Comparison of ENCODE assay signal across 1 cellular context in the genomic region with DNA sequence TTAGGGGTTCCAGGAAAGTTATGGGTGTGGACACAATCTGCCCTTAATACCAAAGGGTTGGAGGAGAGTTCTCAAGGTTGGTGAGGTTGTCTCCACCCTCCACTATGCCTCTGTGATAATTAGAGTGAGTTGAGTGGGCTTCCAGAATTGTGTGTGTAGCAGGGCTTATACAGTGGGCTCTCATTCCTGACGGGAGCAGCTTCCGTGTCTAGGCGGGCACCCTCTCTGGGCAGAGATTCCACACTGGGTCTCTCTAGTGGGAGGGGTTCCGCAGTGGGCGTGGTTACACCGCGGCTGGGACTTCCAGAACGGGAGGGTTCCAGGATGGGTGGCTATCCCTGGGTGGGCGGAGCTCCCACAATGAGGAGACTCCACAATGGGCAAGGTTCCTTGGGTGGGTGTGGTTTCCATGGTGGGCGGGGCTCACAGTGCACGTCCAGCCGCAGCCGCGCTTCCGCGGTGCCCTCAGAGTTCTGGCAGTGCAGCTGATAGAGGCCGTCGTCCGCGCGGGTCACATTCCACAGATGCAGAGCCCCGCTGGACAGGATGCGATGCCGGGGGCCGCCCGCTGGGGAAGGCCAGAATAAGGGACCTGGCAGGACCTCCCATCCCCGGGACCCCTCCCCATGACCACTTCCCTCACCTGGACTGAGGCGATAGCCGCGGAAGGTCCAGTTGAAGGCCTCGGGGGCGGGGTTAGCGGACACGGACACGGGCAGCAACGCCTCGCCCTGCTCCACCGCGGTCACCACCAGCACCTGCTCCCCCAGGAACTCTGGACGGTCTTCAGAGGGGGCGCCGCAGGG.
TF ChIP-seq lines count a peak whose summit lies in the region.

No MANE protein-coding gene starts in this region.

TF ChIP-seq in HEK293, 187 proteins besides CTCF, POLR2A, EP300 and RAD21 (continued from another document and continues in another):
- TF ChIP-seq ZNF645 (tag by site-specific recombination; IDR thresholded peaks at IDR 0.05) (no peak), ZNF488 (tag by site-specific recombination; IDR thresholded peaks at IDR 0.05) (no peak), ZSCAN23 (tag by site-specific recombination; IDR thresholded peaks at IDR 0.05) (no peak), REPIN1 (tag by site-specific recombination; IDR thresholded peaks at IDR 0.05; ENCODE audit: low read depth) (no peak), ZFHX2 (tag by site-specific recombination; conservative IDR thresholded peaks at IDR 0.05) (peak; percentile 18; the same call in 1 of the 2 replicates), ZNF423 (tag by site-specific recombination; IDR thresholded peaks at IDR 0.05) (no peak), SP3 (tag by site-specific recombination; IDR thresholded peaks at IDR 0.05) (0 out of 2 replicates have a peak, but pooled peaks have one; percentile 28), EGR2 (tag by site-specific recombination; IDR thresholded peaks at IDR 0.05; ENCODE audit: low read depth) (0 out of 2 replicates have a peak, but pooled peaks have one; percentile 23), ZEB2 (tag by site-specific recombination; IDR thresholded peaks at IDR 0.05) (no peak), ZNF521 (tag by site-specific recombination; IDR thresholded peaks at IDR 0.05) (no peak), ZNF623 (tag by site-specific recombination; IDR thresholded peaks at IDR 0.05) (no peak), ZNF843 (tag by site-specific recombination; IDR thresholded peaks at IDR 0.05) (no peak), ZNF768 (tag by site-specific recombination; IDR thresholded peaks at IDR 0.05) (no peak), ZNF416 (tag by site-specific recombination; IDR thresholded peaks at IDR 0.05) (no peak), ZNF112 (tag by site-specific recombination; IDR thresholded peaks at IDR 0.05) (no peak), ZBTB20 (tag by site-specific recombination; IDR thresholded peaks at IDR 0.05) (no peak), ZNF114 (tag by site-specific recombination; IDR thresholded peaks at IDR 0.05) (no peak), KLF8 (tag by site-specific recombination; IDR thresholded peaks at IDR 0.05) (peak; percentile 53; the same call in 1 of the 2 replicates), KLF9 (tag by site-specific recombination; IDR thresholded peaks at IDR 0.05; ENCODE audit: low read depth) (peak; percentile 87), ZNF10 (tag by site-specific recombination; IDR thresholded peaks at IDR 0.05) (no peak), ZNF510 (tag by site-specific recombination; IDR thresholded peaks at IDR 0.05; ENCODE audit: insufficient replicate concordance) (no peak), SP2 (tag by site-specific recombination; IDR thresholded peaks at IDR 0.05) (peak; percentile 43), ZBTB17 (tag by site-specific recombination; IDR thresholded peaks at IDR 0.05) (no peak), ZNF426 (tag by site-specific recombination; IDR thresholded peaks at IDR 0.05) (no peak), KLF1 (tag by site-specific recombination; IDR thresholded peaks at IDR 0.05) (peak; percentile 94), ZNF433 (tag by site-specific recombination; IDR thresholded peaks at IDR 0.05; ENCODE audit: low read depth) (no peak), RBAK (tag by site-specific recombination; IDR thresholded peaks at IDR 0.05) (no peak), ZNF658 (tag by site-specific recombination; IDR thresholded peaks at IDR 0.05) (no peak), WT1 (tag by site-specific recombination; IDR thresholded peaks at IDR 0.05) (no peak), ZNF600 (tag by site-specific recombination; IDR thresholded peaks at IDR 0.05) (no peak), REST (tag by site-specific recombination; IDR thresholded peaks at IDR 0.05) (no peak), OSR2 (tag by site-specific recombination; IDR thresholded peaks at IDR 0.05) (no peak), ZNF580 (tag by site-specific recombination; IDR thresholded peaks at IDR 0.05) (no peak), FEZF1 (tag by site-specific recombination; IDR thresholded peaks at IDR 0.05) (no peak), YY1 (tag by site-specific recombination; IDR thresholded peaks at IDR 0.05) (no peak), ZNF610 (tag by site-specific recombination; IDR thresholded peaks at IDR 0.05; ENCODE audit: borderline replicate concordance) (no peak), ZNF561 (tag by site-specific recombination; IDR thresholded peaks at IDR 0.05; ENCODE audit: borderline replicate concordance) (no peak), ZNF274 (IDR thresholded peaks at IDR 0.05; ENCODE audit: low read length) (no peak), ZNF274 (tag by site-specific recombination; IDR thresholded peaks at IDR 0.05; ENCODE audit: borderline replicate concordance) (no peak), ZNF747 (tag by site-specific recombination; IDR thresholded peaks at IDR 0.05) (no peak), ZNF140 (tag by site-specific recombination; IDR thresholded peaks at IDR 0.05) (no peak), ZNF221 (tag by site-specific recombination; IDR thresholded peaks at IDR 0.05; ENCODE audit: borderline replicate concordance) (no peak), ZNF223 (tag by site-specific recombination; IDR thresholded peaks at IDR 0.05) (no peak), ZNF248 (tag by site-specific recombination; IDR thresholded peaks at IDR 0.05) (no peak), HOXC10 (CRISPR knock-in tag; IDR thresholded peaks at IDR 0.05) (no peak), ZNF175 (tag by site-specific recombination; IDR thresholded peaks at IDR 0.05) (no peak)
- TF ChIP-seq, protein P1, sequence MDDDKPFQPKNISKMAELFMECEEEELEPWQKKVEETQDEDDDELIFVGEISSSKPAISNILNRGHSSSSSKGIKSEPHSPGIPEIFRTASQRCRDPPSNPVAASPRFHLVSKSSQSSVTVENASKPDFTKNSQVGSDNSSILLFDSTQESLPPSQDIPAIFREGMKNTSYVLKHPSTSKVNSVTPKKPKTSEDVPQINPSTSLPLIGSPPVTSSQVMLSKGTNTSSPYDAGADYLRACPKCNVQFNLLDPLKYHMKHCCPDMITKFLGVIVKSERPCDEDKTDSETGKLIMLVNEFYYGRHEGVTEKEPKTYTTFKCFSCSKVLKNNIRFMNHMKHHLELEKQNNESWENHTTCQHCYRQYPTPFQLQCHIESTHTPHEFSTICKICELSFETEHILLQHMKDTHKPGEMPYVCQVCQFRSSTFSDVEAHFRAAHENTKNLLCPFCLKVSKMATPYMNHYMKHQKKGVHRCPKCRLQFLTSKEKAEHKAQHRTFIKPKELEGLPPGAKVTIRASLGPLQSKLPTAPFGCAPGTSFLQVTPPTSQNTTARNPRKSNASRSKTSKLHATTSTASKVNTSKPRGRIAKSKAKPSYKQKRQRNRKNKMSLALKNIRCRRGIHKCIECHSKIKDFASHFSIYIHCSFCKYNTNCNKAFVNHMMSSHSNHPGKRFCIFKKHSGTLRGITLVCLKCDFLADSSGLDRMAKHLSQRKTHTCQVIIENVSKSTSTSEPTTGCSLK (tag by site-specific recombination; IDR thresholded peaks at IDR 0.05): no peak
- TF ChIP-seq, protein P2, sequence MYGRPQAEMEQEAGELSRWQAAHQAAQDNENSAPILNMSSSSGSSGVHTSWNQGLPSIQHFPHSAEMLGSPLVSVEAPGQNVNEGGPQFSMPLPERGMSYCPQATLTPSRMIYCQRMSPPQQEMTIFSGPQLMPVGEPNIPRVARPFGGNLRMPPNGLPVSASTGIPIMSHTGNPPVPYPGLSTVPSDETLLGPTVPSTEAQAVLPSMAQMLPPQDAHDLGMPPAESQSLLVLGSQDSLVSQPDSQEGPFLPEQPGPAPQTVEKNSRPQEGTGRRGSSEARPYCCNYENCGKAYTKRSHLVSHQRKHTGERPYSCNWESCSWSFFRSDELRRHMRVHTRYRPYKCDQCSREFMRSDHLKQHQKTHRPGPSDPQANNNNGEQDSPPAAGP (tag by site-specific recombination; IDR thresholded peaks at IDR 0.05): no peak; the same call in 1 of the 2 replicates
- TF ChIP-seq, protein P3, sequence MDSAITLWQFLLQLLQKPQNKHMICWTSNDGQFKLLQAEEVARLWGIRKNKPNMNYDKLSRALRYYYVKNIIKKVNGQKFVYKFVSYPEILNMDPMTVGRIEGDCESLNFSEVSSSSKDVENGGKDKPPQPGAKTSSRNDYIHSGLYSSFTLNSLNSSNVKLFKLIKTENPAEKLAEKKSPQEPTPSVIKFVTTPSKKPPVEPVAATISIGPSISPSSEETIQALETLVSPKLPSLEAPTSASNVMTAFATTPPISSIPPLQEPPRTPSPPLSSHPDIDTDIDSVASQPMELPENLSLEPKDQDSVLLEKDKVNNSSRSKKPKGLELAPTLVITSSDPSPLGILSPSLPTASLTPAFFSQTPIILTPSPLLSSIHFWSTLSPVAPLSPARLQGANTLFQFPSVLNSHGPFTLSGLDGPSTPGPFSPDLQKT (IDR thresholded peaks at IDR 0.05; ENCODE audit: borderline replicate concordance, low read depth, low read length): no peak
- TF ChIP-seq, protein P4, sequence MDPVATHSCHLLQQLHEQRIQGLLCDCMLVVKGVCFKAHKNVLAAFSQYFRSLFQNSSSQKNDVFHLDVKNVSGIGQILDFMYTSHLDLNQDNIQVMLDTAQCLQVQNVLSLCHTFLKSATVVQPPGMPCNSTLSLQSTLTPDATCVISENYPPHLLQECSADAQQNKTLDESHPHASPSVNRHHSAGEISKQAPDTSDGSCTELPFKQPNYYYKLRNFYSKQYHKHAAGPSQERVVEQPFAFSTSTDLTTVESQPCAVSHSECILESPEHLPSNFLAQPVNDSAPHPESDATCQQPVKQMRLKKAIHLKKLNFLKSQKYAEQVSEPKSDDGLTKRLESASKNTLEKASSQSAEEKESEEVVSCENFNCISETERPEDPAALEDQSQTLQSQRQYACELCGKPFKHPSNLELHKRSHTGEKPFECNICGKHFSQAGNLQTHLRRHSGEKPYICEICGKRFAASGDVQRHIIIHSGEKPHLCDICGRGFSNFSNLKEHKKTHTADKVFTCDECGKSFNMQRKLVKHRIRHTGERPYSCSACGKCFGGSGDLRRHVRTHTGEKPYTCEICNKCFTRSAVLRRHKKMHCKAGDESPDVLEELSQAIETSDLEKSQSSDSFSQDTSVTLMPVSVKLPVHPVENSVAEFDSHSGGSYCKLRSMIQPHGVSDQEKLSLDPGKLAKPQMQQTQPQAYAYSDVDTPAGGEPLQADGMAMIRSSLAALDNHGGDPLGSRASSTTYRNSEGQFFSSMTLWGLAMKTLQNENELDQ (tag by site-specific recombination; IDR thresholded peaks at IDR 0.05; ENCODE audit: low read depth): no peak
